Comparison of ENCODE assay signal across 10 cellular contexts in genomic region chr19:5948697-5949564, GRCh38. TPM values are rescaled to one million over a fixed set of nuclear protein-coding genes. Genes with fewer than 3 reads are reported as not detected.
A peak's percentile ranks its signal among the peaks of the same experiment; 100 is the strongest.
DNase-seq lines count a peak whose midpoint lies in the region; ATAC-seq lines count a peak whose summit lies in the region.
"Had no signal": no experiment of that assay in that cellular context is flagged by ENCODE, and none has a peak within 500 bp of the region (broad histone marks: within the 10 kb centered on the region; RNA-seq: fewer than 3 reads in every experiment).

No MANE protein-coding gene starts in this region.

- H3K27me3 Mint-ChIP-seq in activated T-cell treated with anti-CD3 and anti-CD28 coated beads, Interleukin-2, amount 50 U/mL, for 4 hours (ENCODE audit: low read depth): no peaks in the 10 kb centered on the region
- H3K27me3 Mint-ChIP-seq in activated naive CD8-positive, alpha-beta T cell treated with anti-CD3 and anti-CD28 coated beads, Interleukin-2, amount 10 ng/mL, durations not matched to agents 7 days and 5 days: no peaks in the 10 kb centered on the region

- peaks cover 19% of the 10 kb centered on the region for H3K36me3 Mint-ChIP-seq in activated T-cell treated with anti-CD3 and anti-CD28 coated beads, Interleukin-2, amount 50 U/mL, for 4 hours (ENCODE audit: insufficient read depth)
- peaks cover 11% of the 10 kb centered on the region for H3K36me3 Mint-ChIP-seq in activated naive CD8-positive, alpha-beta T cell treated with anti-CD3 and anti-CD28 coated beads, Interleukin-2, amount 10 ng/mL, durations not matched to agents 7 days and 5 days

- H3K4me1 ChIP-seq in thymus (ENCODE audit: control insufficient read depth, insufficient read depth, low read length): peaks cover 70% of the 10 kb centered on the region
- H3K4me1 ChIP-seq in GM23248 (ENCODE audit: insufficient read depth): peaks cover 30% of the 10 kb centered on the region

- no peak overlapping the region for H3K4me2 ChIP-seq in GM23248 (ENCODE audit: unreplicated experiment)

- H3F3A ChIP-seq in GM23248 (ENCODE audit: insufficient read depth): peaks cover 37% of the 10 kb centered on the region

- ATAC-seq in activated T-cell treated with anti-CD3 and anti-CD28 coated beads, Interleukin-2, amount 50 U/mL, for 4 hours: peak; percentile 44 to 52
- ATAC-seq in activated naive CD8-positive, alpha-beta T cell treated with anti-CD3 and anti-CD28 coated beads, Interleukin-2, amount 10 ng/mL, durations not matched to agents 7 days and 5 days (ENCODE audit: low read depth): peak; percentile 35
- ATAC-seq in left lobe of liver (peak; percentile 78), GM18511 (IDR thresholded peaks at IDR 0.05; ENCODE audit: unreplicated experiment) (no peak), GM18867 (IDR thresholded peaks at IDR 0.05; ENCODE audit: unreplicated experiment) (no peak)

- peaks cover 87% of the 10 kb centered on the region for H3K4me1 Mint-ChIP-seq in activated T-cell treated with anti-CD3 and anti-CD28 coated beads, Interleukin-2, amount 50 U/mL, for 4 hours (ENCODE audit: low read depth)
- peaks cover 66% of the 10 kb centered on the region for H3K4me1 Mint-ChIP-seq in activated naive CD8-positive, alpha-beta T cell treated with anti-CD3 and anti-CD28 coated beads, Interleukin-2, amount 10 ng/mL, durations not matched to agents 7 days and 5 days

- H3K9me3 Mint-ChIP-seq in activated T-cell treated with anti-CD3 and anti-CD28 coated beads, Interleukin-2, amount 50 U/mL, for 4 hours: no peaks in the 10 kb centered on the region
- H3K9me3 Mint-ChIP-seq in activated naive CD8-positive, alpha-beta T cell treated with anti-CD3 and anti-CD28 coated beads, Interleukin-2, amount 10 ng/mL, durations not matched to agents 7 days and 5 days: no peaks in the 10 kb centered on the region

- H4K20me1 ChIP-seq in GM23248 (ENCODE audit: insufficient read depth): no peaks in the 10 kb centered on the region; the same call in 1 of the 2 replicates

- in situ Hi-C loops in GM23248 (cut with MboI): no loop called here

- DNase-seq in activated T-cell treated with anti-CD3 and anti-CD28 coated beads, Interleukin-2, amount 50 U/mL, for 4 hours: no peak
- DNase-seq in activated T-cell treated with anti-CD3 and anti-CD28 coated beads, Interleukin-2, amount 50 U/mL, for 1 hour: no peak
- DNase-seq in activated naive CD8-positive, alpha-beta T cell treated with anti-CD3 and anti-CD28 coated beads, Interleukin-2, amount 10 ng/mL, durations not matched to agents 7 days and 5 days: no peak
- DNase-seq in left lobe of liver (ENCODE audit: low spot score): no peak
- no peak for DNase-seq in GM23248

- H3K79me2 ChIP-seq in GM23248 (ENCODE audit: insufficient read depth): peaks cover 100% of the 10 kb centered on the region

- H2AFZ ChIP-seq in GM23248: no peak overlapping the region

- no peak overlapping the region for H3K4me3 ChIP-seq in thymus (ENCODE audit: low read length)
- H3K4me3 ChIP-seq in GM23248: no peak overlapping the region
- H3K4me3 ChIP-seq: coronary artery, tibial nerve had no signal

- H3K4me3 Mint-ChIP-seq in activated T-cell treated with anti-CD3 and anti-CD28 coated beads, Interleukin-2, amount 50 U/mL, for 4 hours: peak overlapping the region; percentile 57
- peak overlapping the region; percentile 56 for H3K4me3 Mint-ChIP-seq in activated naive CD8-positive, alpha-beta T cell treated with anti-CD3 and anti-CD28 coated beads, Interleukin-2, amount 10 ng/mL, durations not matched to agents 7 days and 5 days

- H3K27me3 ChIP-seq in thymus (ENCODE audit: control insufficient read depth, insufficient read depth): no peaks in the 10 kb centered on the region
- no peaks in the 10 kb centered on the region for H3K27me3 ChIP-seq in GM23248 (replicated peaks; ENCODE audit: insufficient read depth)
- H3K27me3 ChIP-seq: tibial nerve had no signal

- H3K9ac ChIP-seq in GM23248: no peak overlapping the region

- H3K27ac ChIP-seq in thymus (ENCODE audit: low read depth): peak overlapping the region; percentile 85
- no peak overlapping the region for H3K27ac ChIP-seq in GM23248

- H3K36me3 ChIP-seq in thymus (ENCODE audit: control insufficient read depth, insufficient read depth) (peaks cover 9% of the 10 kb centered on the region), GM23248 (ENCODE audit: low read depth) (0 out of 2 replicates have a peak, but pooled peaks cover 5% of the 10 kb centered on the region)
- H3K36me3 ChIP-seq: tibial nerve had no signal

- H3K9me2 ChIP-seq in GM23248 (ENCODE audit: insufficient read depth): no peaks in the 10 kb centered on the region

- peak overlapping the region; percentile 84 for H3K27ac Mint-ChIP-seq in activated naive CD8-positive, alpha-beta T cell treated with anti-CD3 and anti-CD28 coated beads, Interleukin-2, amount 10 ng/mL, durations not matched to agents 7 days and 5 days

- POLR2A ChIA-PET in activated naive CD8-positive, alpha-beta T cell treated with anti-CD3 and anti-CD28 coated beads, Interleukin-2, amount 10 ng/mL, durations not matched to agents 7 days and 5 days (lab: Charles Lee): interaction anchor here (1.0 to 2.4 kb wide), 7 partner anchors 10 to 121 kb away, joined by 3 to 11 read pairs (median 4); partner anchors contain the start of genes NDUFA11 and RANBP3

- H3K9me3 ChIP-seq in thymus (ENCODE audit: control insufficient read depth): no peaks in the 10 kb centered on the region
- no peaks in the 10 kb centered on the region for H3K9me3 ChIP-seq in GM23248 (ENCODE audit: low read depth)
- H3K9me3 ChIP-seq: tibial nerve had no signal

- WGBS in thymus: 60% methylated on average over 13 of the region's 13 CpGs
- WGBS in GM23248 (ENCODE audit: low coverage in 1 of 2, low lambda C conversion rate in 2 of 2, missing lambda C conversion rate in 2 of 2), 2 experiments: 72 to 76% methylated on average over 13 of the region's 13 CpGs

RNA-seq across cellular contexts. Expression of gene RANBP3, which starts 29.0 kb away (rescaled TPM):
- total RNA-seq in activated T-cell treated with anti-CD3 and anti-CD28 coated beads, Interleukin-2, amount 50 U/mL, for 4 hours: 100 to 1,000 TPM; 101 to 104 (median 103) TPM
- total RNA-seq in activated naive CD8-positive, alpha-beta T cell treated with anti-CD3 and anti-CD28 coated beads, Interleukin-2, amount 10 ng/mL, durations not matched to agents 7 days and 5 days: 100 to 1,000 TPM; 104 to 108 TPM
- total RNA-seq in left lobe of liver: 22.8 TPM
- 39.0 TPM for polyA plus RNA-seq in thymus
- 41.8 and 53.5 TPM in 2 replicates for total RNA-seq in GM23248 (2014; rRNA removed; shearing (Covaris generic))
- polyA plus RNA-seq in GM23248 (2016; fragmentation: Nextera tagmentation; extraction: Ambion mirVana): 50.0 and 51.7 TPM in 2 replicates

RNA-seq across cellular contexts. Expression of gene CAPS, which starts 34.9 kb away (rescaled TPM):
- 1 to 10 TPM; 1.6 to 3.7 (median 2.7) TPM for total RNA-seq in activated T-cell treated with anti-CD3 and anti-CD28 coated beads, Interleukin-2, amount 50 U/mL, for 4 hours
- 10 to 100 TPM; 25.0 to 28.8 TPM for total RNA-seq in activated naive CD8-positive, alpha-beta T cell treated with anti-CD3 and anti-CD28 coated beads, Interleukin-2, amount 10 ng/mL, durations not matched to agents 7 days and 5 days
- 11.5 TPM for total RNA-seq in left lobe of liver
- polyA plus RNA-seq in thymus (70.4 TPM), GM23248 (2016; fragmentation: Nextera tagmentation; extraction: Ambion mirVana) (6.7 and 7.0 TPM in 2 replicates)
- total RNA-seq in GM23248 (2014; rRNA removed; shearing (Covaris generic)): 5.1 and 16.1 TPM in 2 replicates

RNA-seq across cellular contexts. Expression of gene VMAC, which starts 44.3 kb away (rescaled TPM):
- 1 to 10 TPM; 1.3 to 1.8 (median 1.7) TPM for total RNA-seq in activated T-cell treated with anti-CD3 and anti-CD28 coated beads, Interleukin-2, amount 50 U/mL, for 4 hours
- total RNA-seq in activated naive CD8-positive, alpha-beta T cell treated with anti-CD3 and anti-CD28 coated beads, Interleukin-2, amount 10 ng/mL, durations not matched to agents 7 days and 5 days: 10 to 100 TPM; 15.6 to 17.5 TPM
- 3.9 TPM for total RNA-seq in left lobe of liver
- polyA plus RNA-seq in thymus: 10.8 TPM
- 3.8 and 4.4 TPM in 2 replicates for total RNA-seq in GM23248 (2014; rRNA removed; shearing (Covaris generic))
- polyA plus RNA-seq in GM23248 (2016; fragmentation: Nextera tagmentation; extraction: Ambion mirVana): 1.8 and 2.1 TPM in 2 replicates

RNA-seq across cellular contexts. Expression of gene NDUFA11, which starts 45.3 kb away (rescaled TPM):
- 100 to 1,000 TPM; 282 to 293 (median 292) TPM for total RNA-seq in activated T-cell treated with anti-CD3 and anti-CD28 coated beads, Interleukin-2, amount 50 U/mL, for 4 hours
- total RNA-seq in activated naive CD8-positive, alpha-beta T cell treated with anti-CD3 and anti-CD28 coated beads, Interleukin-2, amount 10 ng/mL, durations not matched to agents 7 days and 5 days: 100 to 1,000 TPM; 187 to 193 TPM
- total RNA-seq in left lobe of liver: 164 TPM
- polyA plus RNA-seq in thymus (292 TPM), GM23248 (2016; fragmentation: Nextera tagmentation; extraction: Ambion mirVana) (585 and 588 TPM in 2 replicates)
- total RNA-seq in GM23248 (2014; rRNA removed; shearing (Covaris generic)): 215 and 231 TPM in 2 replicates

Comparison
In these comparisons a context has a peak if more than half of its experiments do, and no peak if none do; other contexts are left out.
1. ATAC-seq: peak in activated T-cell treated with anti-CD3 and anti-CD28 coated beads, Interleukin-2, amount 50 U/mL, for 4 hours (2 of 2), activated naive CD8-positive, alpha-beta T cell treated with anti-CD3 and anti-CD28 coated beads, Interleukin-2, amount 10 ng/mL, durations not matched to agents 7 days and 5 days (single experiment) and left lobe of liver (single experiment); none in GM18511 (single experiment) and GM18867 (single experiment).